28 cellular contexts compared by ENCODE assay signal in genomic region chr17:34566201-34566600, GRCh38. TPM values are rescaled to one million over a fixed set of nuclear protein-coding genes. Genes with fewer than 3 reads are reported as not detected.
"Had no signal": no experiment of that assay in that cellular context is flagged by ENCODE, and none has a peak within 500 bp of the region (broad histone marks: within the 10 kb centered on the region; RNA-seq: fewer than 3 reads in every experiment).

No MANE protein-coding gene starts in this region.

- H3K27ac ChIP-seq: neural progenitor cell, ovary, parathyroid adenoma, psoas muscle, skin epidermis, spleen, suprapubic skin, testis, tibial artery, transverse colon, upper lobe of right lung, uterus had no signal

- H3K4me2 ChIP-seq: neural progenitor cell, smooth muscle cell had no signal

- H3K4me3 ChIP-seq: neural progenitor cell, ovary, psoas muscle, skin epidermis, smooth muscle cell, spleen, suprapubic skin, testis, tibial artery, transverse colon, upper lobe of right lung, uterus had no signal

- H3K4me1 ChIP-seq: parathyroid adenoma, psoas muscle, suprapubic skin, testis, tibial artery, transverse colon, upper lobe of right lung, uterus had no signal

- H3K36me3 ChIP-seq: neural progenitor cell, ovary, spleen, suprapubic skin, tibial artery, transverse colon, upper lobe of right lung, uterus had no signal

- H3K9ac ChIP-seq: neural progenitor cell, parathyroid adenoma had no signal

- H3K9me3 ChIP-seq: ovary, psoas muscle, spleen, suprapubic skin, testis, tibial artery, transverse colon, upper lobe of right lung, uterus had no signal

- ATAC-seq: natural killer cell; psoas muscle; right cardiac atrium; sciatic nerve; stimulated activated memory B cell treated with anti-CD40 and anti-IgM and Interleukin-4, amounts not matched to agents 10 μg/mL and 1 μg/mL and 100 μg/mL, for 72 hours; stimulated activated naive CD8-positive, alpha-beta T cell treated with anti-CD3 and anti-CD28 coated beads, Interleukin-15, amount 100 ng/mL, for 72 hours; stimulated activated naive CD8-positive, alpha-beta T cell treated with anti-CD3 and anti-CD28 coated beads, Interleukin-15, Interleukin-2, amounts not matched to agents 100 U/mL and 50 U/mL, for 24 hours; upper lobe of right lung had no signal

- H3K79me2 ChIP-seq: parathyroid adenoma had no signal

- DNase-seq: natural killer cell; ovary; psoas muscle; right cardiac atrium; spleen; stimulated activated CD4-positive, alpha-beta T cell treated with anti-CD3 and anti-CD28 coated beads, Interleukin-12 subunit alpha, Interleukin-12 subunit beta, amount 100 ng/mL, for 4 hours; stimulated activated CD4-positive, alpha-beta T cell treated with anti-CD3 and anti-CD28 coated beads, Interleukin-1b, Interleukin-23, amount 100 ng/mL, for 48 hours; stimulated activated CD4-positive, alpha-beta T cell treated with anti-CD3 and anti-CD28 coated beads, Interleukin-4, amount 100 ng/mL, for 1 hour; stimulated activated CD4-positive, alpha-beta T cell treated with anti-CD3 and anti-CD28 coated beads, Interleukin-4, amount 100 ng/mL, for 4 hours; stimulated activated CD8-positive, alpha-beta memory T cell treated with anti-CD3 and anti-CD28 coated beads, Interleukin-4, amount 100 ng/mL, for 48 hours; stimulated activated naive CD4-positive, alpha-beta T cell; stimulated activated naive CD8-positive, alpha-beta T cell treated with anti-CD3 and anti-CD28 coated beads, Interleukin-15, amount 100 ng/mL, for 72 hours; stimulated activated naive CD8-positive, alpha-beta T cell treated with anti-CD3 and anti-CD28 coated beads, Interleukin-15, Interleukin-2, amounts not matched to agents 100 U/mL and 50 U/mL, for 24 hours; substantia nigra; testis; tibial artery; transverse colon; upper lobe of right lung; uterus had no signal

- H3K27me3 ChIP-seq: ovary, testis, uterus had no signal

- H2AFZ ChIP-seq: neural progenitor cell, parathyroid adenoma had no signal

RNA-seq across cellular contexts. Expression of gene TMEM132E, which starts 13.2 kb away (rescaled TPM):
- total RNA-seq: osteoblast, renal cortical epithelial cell, transverse colon had no signal
